ENCODE assay signal across 8 cellular contexts in genomic region chr12:41932028-41932427, GRCh38.
DNase-seq lines count a peak whose midpoint lies in the region; ATAC-seq and TF ChIP-seq lines count a peak whose summit lies in the region.

No MANE protein-coding gene starts in this region.

- in situ Hi-C loops in GM13976 (cut with MboI; ENCODE audit: low sequenced_read_pairs, unreplicated experiment): no loop called here

- H3K4me1 Mint-ChIP-seq in endodermal cell: peaks cover 14% of the 10 kb centered on the region
- H3K4me1 Mint-ChIP-seq in natural killer cell treated with Interleukin-12 subunit alpha and Interleukin-12 subunit beta and Interleukin-15 and Interleukin-18, amount 100 ng/mL, for 72 hours (ENCODE audit: low read depth in 2 of 2): peaks cover 5 to 15% of the 10 kb centered on the region in 2 donors

- H3K9me3 ChIP-seq in heart left ventricle: no peaks in the 10 kb centered on the region
- H3K9me3 ChIP-seq in endodermal cell (ENCODE audit: control insufficient read depth, low read length): peaks cover 11% of the 10 kb centered on the region

- H3K27ac ChIP-seq in heart left ventricle (peak overlapping the region in 11 of 12 donors; percentile 6 to 83 (median 53)), endodermal cell (ENCODE audit: low read depth, low read length) (no peak overlapping the region)

- H3K4me1 ChIP-seq in heart left ventricle (peaks cover 0 to 8% (median 2%) of the 10 kb centered on the region in 12 donors), endodermal cell (ENCODE audit: control insufficient read depth, insufficient read depth, low read length) (no peaks in the 10 kb centered on the region)

- intact Hi-C loops in heart left ventricle (cut with DNase I) (loop anchor here in 2 of 10 donors (5.0 to 10.0 kb wide), 2 partner anchors 90 to 93 kb away; no protein-coding TSS in a partner anchor), cardiac septum (cut with DNase I) (loop anchor here (5.0 kb wide), 2 partner anchors 90 to 655 kb away; no protein-coding TSS in a partner anchor)

- TF ChIP-seq POLR2A in heart left ventricle (IDR thresholded peaks at IDR 0.05): no peak

- H3K36me3 ChIP-seq in heart left ventricle (no peaks in the 10 kb centered on the region), endodermal cell (ENCODE audit: control insufficient read depth, insufficient read depth, low read length) (no peaks in the 10 kb centered on the region)

- TF ChIP-seq CTCF in heart left ventricle (IDR thresholded peaks at IDR 0.05): no peak
- no peak for TF ChIP-seq CTCF in endodermal cell (conservative IDR thresholded peaks at IDR 0.05)
- TF ChIP-seq CTCF in GM13976 (IDR thresholded peaks at IDR 0.05; ENCODE audit: borderline replicate concordance, control extremely low read depth, extremely low read depth, insufficient read depth, missing control alignments): no peak
- TF ChIP-seq CTCF in GM10266 (IDR thresholded peaks at IDR 0.05; ENCODE audit: control insufficient read depth, insufficient read depth, low read depth, missing control alignments): no peak

- H3K36me3 Mint-ChIP-seq in endodermal cell (ENCODE audit: low read depth): peaks cover 2% of the 10 kb centered on the region
- H3K36me3 Mint-ChIP-seq in natural killer cell treated with Interleukin-12 subunit alpha and Interleukin-12 subunit beta and Interleukin-15 and Interleukin-18, amount 100 ng/mL, for 72 hours: no peaks in the 10 kb centered on the region

- no peak overlapping the region for H3K27ac Mint-ChIP-seq in endodermal cell
- no peak overlapping the region for H3K27ac Mint-ChIP-seq in natural killer cell treated with Interleukin-12 subunit alpha and Interleukin-12 subunit beta and Interleukin-15 and Interleukin-18, amount 100 ng/mL, for 72 hours

- H3K9ac ChIP-seq in endodermal cell (ENCODE audit: extremely low read depth, low read length, poor library complexity, severe bottlenecking): no peak overlapping the region

- H3K27me3 Mint-ChIP-seq in endodermal cell (ENCODE audit: insufficient read depth): peaks cover 35% of the 10 kb centered on the region
- H3K27me3 Mint-ChIP-seq in natural killer cell treated with Interleukin-12 subunit alpha and Interleukin-12 subunit beta and Interleukin-15 and Interleukin-18, amount 100 ng/mL, for 72 hours: peaks cover 15 to 40% of the 10 kb centered on the region in 2 donors

- H3K27me3 ChIP-seq in heart left ventricle: no peaks in the 10 kb centered on the region
- no peaks in the 10 kb centered on the region for H3K27me3 ChIP-seq in endodermal cell (ENCODE audit: control insufficient read depth, insufficient read depth, low read length, poor library complexity, severe bottlenecking)

- WGBS in heart left ventricle, 4 donors: 66 to 79% (median 67%) methylated on average over 11 of the region's 11 CpGs
- WGBS in endodermal cell (ENCODE audit: insufficient coverage in 1 of 2, insufficient read length in 1 of 2), 2 experiments: 90 to 95% methylated on average over 5 to 11 of the region's 11 CpGs

- peak overlapping the region; percentile 17 to 64 (median 56) for H3K4me3 ChIP-seq in heart left ventricle
- no peak overlapping the region for H3K4me3 ChIP-seq in endodermal cell (ENCODE audit: low read length)

- peak overlapping the region; percentile 55 for H3K4me3 Mint-ChIP-seq in endodermal cell
- H3K4me3 Mint-ChIP-seq in natural killer cell treated with Interleukin-12 subunit alpha and Interleukin-12 subunit beta and Interleukin-15 and Interleukin-18, amount 100 ng/mL, for 72 hours: peak overlapping the region; percentile 68

- DNase-seq in heart left ventricle (peak in 1 of 5 donors; percentile 58), cardiac septum (ENCODE audit: low spot score) (no peak), endodermal cell (peak; percentile 52), GM13976 (ENCODE audit: low spot score) (no peak), GM10266 (ENCODE audit: extremely low spot score) (no peak)
- no peak for DNase-seq in natural killer cell treated with Interleukin-12 subunit alpha and Interleukin-12 subunit beta and Interleukin-15 and Interleukin-18, amount 100 ng/mL, for 72 hours (ENCODE audit: low spot score)

- H3K9me3 Mint-ChIP-seq in endodermal cell: peaks cover 4% of the 10 kb centered on the region
- no peaks in the 10 kb centered on the region for H3K9me3 Mint-ChIP-seq in natural killer cell treated with Interleukin-12 subunit alpha and Interleukin-12 subunit beta and Interleukin-15 and Interleukin-18, amount 100 ng/mL, for 72 hours

- peak in 1 of 4 donors; percentile 11 for ATAC-seq in heart left ventricle
- ATAC-seq in natural killer cell treated with Interleukin-12 subunit alpha and Interleukin-12 subunit beta and Interleukin-15 and Interleukin-18, amount 100 ng/mL, for 72 hours: no peak
- no peak for ATAC-seq in GM18519 (IDR thresholded peaks at IDR 0.05; ENCODE audit: low FRiP score, unreplicated experiment)
- ATAC-seq in GM21381 (IDR thresholded peaks at IDR 0.05; ENCODE audit: unreplicated experiment): no peak
